8 cellular contexts compared by ENCODE assay signal in genomic region chr22:49967333-49968241, GRCh38. TPM values are rescaled to one million over a fixed set of nuclear protein-coding genes. Genes with fewer than 3 reads are reported as not detected.
DNase-seq lines count a peak whose midpoint lies in the region; ATAC-seq and TF ChIP-seq lines count a peak whose summit lies in the region.

No MANE protein-coding gene starts in this region.

- no peak for TF ChIP-seq CTCF in breast epithelium (IDR thresholded peaks at IDR 0.05)

- no peaks in the 10 kb centered on the region for H3K27me3 ChIP-seq in breast epithelium
- peaks cover 11% of the 10 kb centered on the region for H3K27me3 ChIP-seq in thymus (ENCODE audit: control insufficient read depth, insufficient read depth)

- H3K4me3 ChIP-seq in breast epithelium: peak overlapping the region; percentile 14 to 57 (median 15)
- no peak overlapping the region for H3K4me3 ChIP-seq in thymus (ENCODE audit: low read length)

- TF ChIP-seq POLR2A in breast epithelium (IDR thresholded peaks at IDR 0.05): no peak

- H3K27ac ChIP-seq in breast epithelium (peak overlapping the region; percentile 90 to 96), thymus (ENCODE audit: low read depth) (peak overlapping the region; percentile 50)

- intact Hi-C loops in breast epithelium (cut with DNase I; ENCODE audit: low total_unique reads): no loop called here

- ATAC-seq in GM21576 (IDR thresholded peaks at IDR 0.05; ENCODE audit: unreplicated experiment): no peak

- H3K9me3 ChIP-seq in breast epithelium (no peaks in the 10 kb centered on the region), thymus (ENCODE audit: control insufficient read depth) (no peaks in the 10 kb centered on the region)

- 46% methylated on average over 38 of the region's 38 CpGs for WGBS in thymus

- H3K4me1 ChIP-seq in breast epithelium (peaks cover 47 to 48% of the 10 kb centered on the region in 2 donors), thymus (ENCODE audit: control insufficient read depth, insufficient read depth, low read length) (peaks cover 31% of the 10 kb centered on the region)

- peak; percentile 36 to 43 for DNase-seq in activated CD4-positive, alpha-beta T cell treated with anti-CD3 and anti-CD28 coated beads for 4 hours
- no peak for DNase-seq in activated CD4-positive, alpha-beta T cell treated with anti-CD3 and anti-CD28 coated beads for 1 hour
- peak; percentile 53 to 80 for DNase-seq in breast epithelium (ENCODE audit: low spot score in 2 of 2)
- peak; percentile 90 for DNase-seq in mesenteric fat pad (ENCODE audit: low spot score)
- no peak for DNase-seq in T-helper 9 cell
- DNase-seq in DMS 273 (lab: John Stamatoyannopoulos, UW; ENCODE audit: unreplicated experiment): no peak

- no peaks in the 10 kb centered on the region for H3K36me3 ChIP-seq in breast epithelium
- peaks cover 26% of the 10 kb centered on the region for H3K36me3 ChIP-seq in thymus (ENCODE audit: control insufficient read depth, insufficient read depth)

RNA-seq across cellular contexts. Expression of gene PIM3, which starts 7.0 kb away (rescaled TPM):
- total RNA-seq in breast epithelium (10 to 100 TPM; 63.0 to 92.1 (median 87.1) TPM), mesenteric fat pad (124 TPM)
- 57.6 TPM for polyA plus RNA-seq in thymus

RNA-seq across cellular contexts. Expression of gene IL17REL, which starts 45.0 kb away (rescaled TPM):
- total RNA-seq in breast epithelium (not detected), mesenteric fat pad (not detected)
- 2.4 TPM for polyA plus RNA-seq in thymus

RNA-seq across cellular contexts. Expression of gene CRELD2, which starts 49.2 kb away (rescaled TPM):
- total RNA-seq in breast epithelium (10 to 100 TPM; 20.6 to 59.3 (median 39.5) TPM), mesenteric fat pad (36.5 TPM)
- 24.3 TPM for polyA plus RNA-seq in thymus

RNA-seq across cellular contexts. Expression of gene ALG12, which starts 49.3 kb away (rescaled TPM):
- total RNA-seq in breast epithelium (10 to 100 TPM; 16.6 to 22.4 (median 19.7) TPM), mesenteric fat pad (12.5 TPM)
- 9.1 TPM for polyA plus RNA-seq in thymus

Comparison
In these comparisons a context has a peak if more than half of its experiments do, and no peak if none do; other contexts are left out.
1. DNase-seq: peak in activated CD4-positive, alpha-beta T cell treated with anti-CD3 and anti-CD28 coated beads for 4 hours (2 of 2), breast epithelium (2 of 2) and mesenteric fat pad (single experiment); none in activated CD4-positive, alpha-beta T cell treated with anti-CD3 and anti-CD28 coated beads for 1 hour (single experiment), T-helper 9 cell (single experiment) and DMS 273 (single experiment).